Comparison of ENCODE assay signal across 21 cellular contexts in genomic region chr4:88757067-88757466, GRCh38. TPM values are rescaled to one million over a fixed set of nuclear protein-coding genes. Genes with fewer than 3 reads are reported as not detected.
DNase-seq lines count a peak whose midpoint lies in the region; TF ChIP-seq lines count a peak whose summit lies in the region.
"Had no signal": no experiment of that assay in that cellular context is flagged by ENCODE, and none has a peak within 500 bp of the region (broad histone marks: within the 10 kb centered on the region; RNA-seq: fewer than 3 reads in every experiment).

No MANE protein-coding gene starts in this region.

- H3K9me3 ChIP-seq in osteoblast (ENCODE audit: low read depth, low read length) (no peaks in the 10 kb centered on the region), subcutaneous abdominal adipose tissue (ENCODE audit: control insufficient read depth in 5 of 5, low read length in 5 of 5) (no peaks in the 10 kb centered on the region)
- H3K9me3 ChIP-seq: BE2C, Caco-2 had no signal

- no peak overlapping the region for H3K4me3 Mint-ChIP-seq in activated T-helper 2 cell treated with anti-CD3 and anti-CD28 coated beads, Interferon-gamma antibody, Interleukin-2, Interleukin-4, amounts not matched to agents 10 μg/mL and 5 μg/mL and 100 μg/mL, durations not matched to agents 14 hours and 24 hours and 36 hours (ENCODE audit: low read depth)
- H3K4me3 Mint-ChIP-seq: CD4-positive, CD25-positive, alpha-beta regulatory T cell; GM23338 had no signal

- no peak overlapping the region for H3K27ac Mint-ChIP-seq in activated T-helper 2 cell treated with anti-CD3 and anti-CD28 coated beads, Interferon-gamma antibody, Interleukin-2, Interleukin-4, amounts not matched to agents 10 μg/mL and 5 μg/mL and 100 μg/mL, durations not matched to agents 14 hours and 24 hours and 36 hours
- H3K27ac Mint-ChIP-seq: CD4-positive, CD25-positive, alpha-beta regulatory T cell had no signal

- H3K27ac ChIP-seq in osteoblast (ENCODE audit: low read depth, low read length) = no peak overlapping the region
- peak overlapping the region; percentile 82 for H3K27ac ChIP-seq in subcutaneous abdominal adipose tissue (ENCODE audit: low read depth, low read length)

- no peak overlapping the region for H2AFZ ChIP-seq in osteoblast (ENCODE audit: low read length)
- H2AFZ ChIP-seq: GM23338 had no signal

- no peaks in the 10 kb centered on the region for H3K79me2 ChIP-seq in osteoblast (ENCODE audit: insufficient read depth, low read length)

- H3K4me3 ChIP-seq in fibroblast of the aortic adventitia (ENCODE audit: low read depth, low read length) = no peak overlapping the region
- no peak overlapping the region for H3K4me3 ChIP-seq in osteoblast (ENCODE audit: insufficient read depth, low read length)
- no peak overlapping the region for H3K4me3 ChIP-seq in subcutaneous abdominal adipose tissue (ENCODE audit: low read depth in 1 of 5, low read length in 5 of 5)
- H3K4me3 ChIP-seq: GM12878, GM23338, K562 had no signal

- no peaks in the 10 kb centered on the region for H4K20me1 ChIP-seq in osteoblast (ENCODE audit: insufficient read depth, low read length)

- H3K36me3 ChIP-seq in osteoblast (ENCODE audit: insufficient read depth, low read length) (no peaks in the 10 kb centered on the region), subcutaneous abdominal adipose tissue (ENCODE audit: control insufficient read depth in 5 of 5, insufficient read depth in 5 of 5, low read length in 5 of 5) (peaks cover 10 to 42% (median 31%) of the 10 kb centered on the region in 5 donors)
- H3K36me3 ChIP-seq: BE2C had no signal

- H3K9ac ChIP-seq in subcutaneous abdominal adipose tissue (ENCODE audit: low read length in 5 of 5) = peak overlapping the region in 2 of 5 donors; percentile 47 to 55

- TF ChIP-seq CTCF in fibroblast of the aortic adventitia (IDR thresholded peaks at IDR 0.05; ENCODE audit: insufficient read depth, low read length) (no peak), osteoblast (IDR thresholded peaks at IDR 0.05; ENCODE audit: extremely low read depth, low read depth, low read length) (no peak)

- H3K4me1 Mint-ChIP-seq in activated T-helper 2 cell treated with anti-CD3 and anti-CD28 coated beads, Interferon-gamma antibody, Interleukin-2, Interleukin-4, amounts not matched to agents 10 μg/mL and 5 μg/mL and 100 μg/mL, durations not matched to agents 14 hours and 24 hours and 36 hours (ENCODE audit: low read depth) = no peaks in the 10 kb centered on the region

- H3K36me3 Mint-ChIP-seq in activated T-helper 2 cell treated with anti-CD3 and anti-CD28 coated beads, Interferon-gamma antibody, Interleukin-2, Interleukin-4, amounts not matched to agents 10 μg/mL and 5 μg/mL and 100 μg/mL, durations not matched to agents 14 hours and 24 hours and 36 hours (ENCODE audit: low read depth) = no peaks in the 10 kb centered on the region

- intact Hi-C loops in activated T-helper 2 cell treated with anti-CD3 and anti-CD28 coated beads, Interferon-gamma antibody, Interleukin-2, Interleukin-4, amounts not matched to agents 10 μg/mL and 5 μg/mL and 100 μg/mL, durations not matched to agents 14 hours and 24 hours and 36 hours (cut with micrococcal nuclease) = no loop called here

- H3K27me3 ChIP-seq in osteoblast (ENCODE audit: insufficient read depth, low read length) (no peaks in the 10 kb centered on the region), subcutaneous abdominal adipose tissue (ENCODE audit: control insufficient read depth in 5 of 5, insufficient read depth in 4 of 5, low read length in 5 of 5) (no peaks in the 10 kb centered on the region)
- H3K27me3 ChIP-seq: BE2C had no signal

- H3K4me1 ChIP-seq in osteoblast (ENCODE audit: insufficient read depth, low read length) (peaks cover 27% of the 10 kb centered on the region), subcutaneous abdominal adipose tissue (ENCODE audit: control insufficient read depth in 5 of 5, insufficient read depth in 5 of 5, low read length in 5 of 5) (peaks cover 6 to 69% (median 47%) of the 10 kb centered on the region in 5 donors)

- no peak overlapping the region for H3K4me2 ChIP-seq in osteoblast (ENCODE audit: insufficient read depth, low read length)

- no peaks in the 10 kb centered on the region for H3K27me3 Mint-ChIP-seq in activated T-helper 2 cell treated with anti-CD3 and anti-CD28 coated beads, Interferon-gamma antibody, Interleukin-2, Interleukin-4, amounts not matched to agents 10 μg/mL and 5 μg/mL and 100 μg/mL, durations not matched to agents 14 hours and 24 hours and 36 hours (ENCODE audit: low read depth)
- H3K27me3 Mint-ChIP-seq: CD4-positive, CD25-positive, alpha-beta regulatory T cell had no signal

- H3K9me3 Mint-ChIP-seq in activated T-helper 2 cell treated with anti-CD3 and anti-CD28 coated beads, Interferon-gamma antibody, Interleukin-2, Interleukin-4, amounts not matched to agents 10 μg/mL and 5 μg/mL and 100 μg/mL, durations not matched to agents 14 hours and 24 hours and 36 hours = no peaks in the 10 kb centered on the region
- H3K9me3 Mint-ChIP-seq: CD4-positive, CD25-positive, alpha-beta regulatory T cell; GM23338 had no signal

- peak; percentile 5 for DNase-seq in HCEC 1CT
- peak; percentile 32 for DNase-seq in fibroblast of the aortic adventitia (ENCODE audit: low read depth)
- peak; percentile 68 for DNase-seq in osteoblast (ENCODE audit: insufficient read length, low spot score, missing footprints)
- DNase-seq in activated naive CD4-positive, alpha-beta T cell (lab: John Stamatoyannopoulos, UW) = no peak
- no peak for DNase-seq in stimulated activated CD4-positive, alpha-beta T cell treated with anti-CD3 and anti-CD28 coated beads, Interleukin-4, amount 100 ng/mL, for 4 hours
- DNase-seq in activated T-helper 2 cell treated with anti-CD3 and anti-CD28 coated beads, Interferon-gamma antibody, Interleukin-2, Interleukin-4, amounts not matched to agents 10 μg/mL and 5 μg/mL and 100 μg/mL, durations not matched to agents 14 hours and 24 hours and 36 hours (ENCODE audit: low spot score) = no peak
- DNase-seq: BE2C; Caco-2; CD4-positive, CD25-positive, alpha-beta regulatory T cell; GF-D8; NCI-H1105; NCI-H1694; NCI-H2081 treated with DMSO at 0.1 percent for 48 hours; NCI-H82; PC-3; RPMI8226; SIG-M5 had no signal

RNA-seq across cellular contexts. Expression of gene NAP1L5, which starts 59.4 kb away (rescaled TPM):
- 6.0 and 11.3 TPM in 2 replicates for total RNA-seq in fibroblast of the aortic adventitia (ENCODE audit: low replicate concordance)
- 2.9 and 5.1 TPM in 2 replicates for total RNA-seq in osteoblast
- total RNA-seq in activated T-helper 2 cell treated with anti-CD3 and anti-CD28 coated beads, Interferon-gamma antibody, Interleukin-2, Interleukin-4, amounts not matched to agents 10 μg/mL and 5 μg/mL and 100 μg/mL, durations not matched to agents 14 hours and 24 hours and 36 hours = 5.6 TPM in 2 replicates
- total RNA-seq: Caco-2, PC-3 had no signal

Comparison
In these comparisons a context has a peak if more than half of its experiments do, and no peak if none do; other contexts are left out.
1. DNase-seq: peak in HCEC 1CT (single experiment), fibroblast of the aortic adventitia (single experiment) and osteoblast (single experiment); none in activated naive CD4-positive, alpha-beta T cell (0 of 4), stimulated activated CD4-positive, alpha-beta T cell treated with anti-CD3 and anti-CD28 coated beads, Interleukin-4, amount 100 ng/mL, for 4 hours (0 of 2) and activated T-helper 2 cell treated with anti-CD3 and anti-CD28 coated beads, Interferon-gamma antibody, Interleukin-2, Interleukin-4, amounts not matched to agents 10 μg/mL and 5 μg/mL and 100 μg/mL, durations not matched to agents 14 hours and 24 hours and 36 hours (single experiment).